ENCODE assay signal across 21 cellular contexts in the genomic region with DNA sequence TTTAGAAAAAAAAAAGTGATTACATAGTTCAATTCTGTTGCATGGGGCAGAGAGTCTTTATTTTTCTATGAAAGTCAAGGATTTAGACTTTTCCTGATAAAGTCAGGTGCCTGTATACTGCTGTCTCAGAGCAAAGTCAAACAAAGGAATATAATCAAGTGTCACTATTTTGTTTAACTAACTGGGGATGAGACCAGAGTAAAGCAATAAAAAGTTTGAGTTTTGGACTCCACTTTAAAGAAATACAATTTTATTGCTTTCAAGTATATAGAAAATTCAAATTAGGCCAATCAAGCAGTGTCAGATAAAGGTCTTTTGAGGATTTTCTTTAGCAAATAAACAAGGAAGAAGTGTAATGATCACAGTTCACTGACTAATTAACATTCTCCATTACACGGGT. TPM values are rescaled to one million over a fixed set of nuclear protein-coding genes. Genes with fewer than 3 reads are reported as not detected.
DNase-seq lines count a peak whose midpoint lies in the region; ATAC-seq, FAIRE-seq and TF ChIP-seq lines count a peak whose summit lies in the region.
"Had no signal": no experiment of that assay in that cellular context is flagged by ENCODE, and none has a peak within 500 bp of the region (broad histone marks: within the 10 kb centered on the region; RNA-seq: fewer than 3 reads in every experiment).

No MANE protein-coding gene starts in this region.

- TF ChIP-seq CTCF in LNCaP clone FGC (IDR thresholded peaks at IDR 0.05; ENCODE audit: control insufficient read depth, extremely low read depth, insufficient read depth), result no peak
- TF ChIP-seq CTCF in mucosa of descending colon (IDR thresholded peaks at IDR 0.05), result no peak

- H3K9me3 ChIP-seq in mucosa of descending colon (no peaks in the 10 kb centered on the region), subcutaneous abdominal adipose tissue (ENCODE audit: control insufficient read depth in 5 of 5, low read length in 5 of 5) (no peaks in the 10 kb centered on the region)
- H3K9me3 ChIP-seq: A549; BLaER1 treated with 17β-estradiol and CSF1 and Interleukin-3, amounts not matched to agents 10 nM and 100 nM; Caco-2 had no signal

- no peak overlapping the region for H3K9ac ChIP-seq in subcutaneous abdominal adipose tissue (ENCODE audit: low read length in 5 of 5)
- H3K9ac ChIP-seq: BLaER1 treated with 17β-estradiol and CSF1 and Interleukin-3, amounts not matched to agents 10 nM and 100 nM had no signal

- intact Hi-C loops in mucosa of descending colon (cut with DNase I, micrococcal nuclease), result no loop called here

- DNase-seq in GM19239 (ENCODE audit: insufficient read length, low spot score) (no peak), LNCaP clone FGC (ENCODE audit: low read depth) (peak; percentile 14), mucosa of descending colon (no peak), NCI-H2081 (lab: John Stamatoyannopoulos, UW) (no peak), NCI-H2029 treated with DMSO at 0.1 percent for 48 hours (lab: John Stamatoyannopoulos, UW) (no peak)
- DNase-seq in activated naive CD4-positive, alpha-beta T cell treated with anti-CD3 and anti-CD28 coated beads, Interleukin-2, amount 50 U/mL, for 16 hours, result no peak
- DNase-seq: AML-193; Caco-2; Calu3; CD4-positive, alpha-beta T cell; CD8-positive, alpha-beta T cell; DMS79 treated with DMSO at 0.1 percent for 48 hours; GF-D8 had no signal

- peaks cover 17% of the 10 kb centered on the region for H3K4me1 ChIP-seq in mucosa of descending colon (ENCODE audit: low read depth)
- peaks cover 0 to 25% (median 5%) of the 10 kb centered on the region in 5 donors for H3K4me1 ChIP-seq in subcutaneous abdominal adipose tissue (ENCODE audit: control insufficient read depth in 5 of 5, insufficient read depth in 5 of 5, low read length in 5 of 5)
- H3K4me1 ChIP-seq: A549, Caco-2 had no signal

- peak; percentile 11 for FAIRE-seq in GM19239 (lab: Jason Lieb, UNC)
- FAIRE-seq: A549, D721Med, G401.6, GM12891 had no signal

- ATAC-seq in mucosa of descending colon, result peak; percentile 52
- ATAC-seq: A549; CD8-positive, alpha-beta T cell had no signal

- H3K36me3 ChIP-seq in mucosa of descending colon (ENCODE audit: low read depth) (no peaks in the 10 kb centered on the region), subcutaneous abdominal adipose tissue (ENCODE audit: control insufficient read depth in 5 of 5, insufficient read depth in 5 of 5, low read length in 5 of 5) (no peaks in the 10 kb centered on the region)
- H3K36me3 ChIP-seq: BLaER1 treated with 17β-estradiol and CSF1 and Interleukin-3, amounts not matched to agents 10 nM and 100 nM had no signal

- no peaks in the 10 kb centered on the region for H3K27me3 ChIP-seq in subcutaneous abdominal adipose tissue (ENCODE audit: control insufficient read depth in 5 of 5, insufficient read depth in 4 of 5, low read length in 5 of 5)
- H3K27me3 ChIP-seq: BLaER1 treated with 17β-estradiol and CSF1 and Interleukin-3, amounts not matched to agents 10 nM and 100 nM had no signal

- H3K27ac ChIP-seq in subcutaneous abdominal adipose tissue (ENCODE audit: low read depth, low read length), result peak overlapping the region; percentile 47
- H3K27ac ChIP-seq: 22Rv1; A549; BLaER1 treated with 17β-estradiol and CSF1 and Interleukin-3, amounts not matched to agents 10 nM and 100 nM; C4-2B had no signal

- H3K4me3 ChIP-seq in LNCaP clone FGC (ENCODE audit: low read depth, low read length) (no peak overlapping the region), mucosa of descending colon (no peak overlapping the region), subcutaneous abdominal adipose tissue (ENCODE audit: low read depth in 1 of 5, low read length in 5 of 5) (no peak overlapping the region)
- H3K4me3 ChIP-seq: A549; BLaER1 treated with 17β-estradiol and CSF1 and Interleukin-3, amounts not matched to agents 10 nM and 100 nM had no signal

RNA-seq across cellular contexts. Expression of gene MYLIP, which starts 48.7 kb away (rescaled TPM):
- total RNA-seq in mucosa of descending colon, result 10 to 100 TPM; 22.7 to 64.4 (median 40.3) TPM
